In genomic region chr6:15253107-15254073, GRCh38 we compare ENCODE assay signal across 11 cellular contexts. TPM values are rescaled to one million over a fixed set of nuclear protein-coding genes. Genes with fewer than 3 reads are reported as not detected.
A peak's percentile ranks its signal among the peaks of the same experiment; 100 is the strongest.
DNase-seq lines count a peak whose midpoint lies in the region; ATAC-seq lines count a peak whose summit lies in the region.
"Had no signal": no experiment of that assay in that cellular context is flagged by ENCODE, and none has a peak within 500 bp of the region (broad histone marks: within the 10 kb centered on the region; RNA-seq: fewer than 3 reads in every experiment).

No MANE protein-coding gene starts in this region.

- H3K27ac Mint-ChIP-seq in CD8-positive, alpha-beta memory T cell, result peak overlapping the region; percentile 83 to 100 (median 92)
- H3K27ac Mint-ChIP-seq in activated T-helper 17 cell treated with anti-CD3 and anti-CD28 coated beads, Interleukin-2, amount 50 U/mL, for 72 hours, result peak overlapping the region; percentile 95
- H3K27ac Mint-ChIP-seq in natural killer cell treated with Interleukin-12 subunit alpha and Interleukin-12 subunit beta and Interleukin-15 and Interleukin-18, amount 100 ng/mL, for 72 hours, result peak overlapping the region; percentile 95 to 96

- H3K4me2 ChIP-seq in GM23248 (ENCODE audit: unreplicated experiment), result no peak overlapping the region

- peaks cover 26% of the 10 kb centered on the region for H3F3A ChIP-seq in GM23248 (ENCODE audit: insufficient read depth)

- H3K27me3 Mint-ChIP-seq in CD8-positive, alpha-beta memory T cell, result peaks cover 0 to 7% of the 10 kb centered on the region in 2 donors
- no peaks in the 10 kb centered on the region for H3K27me3 Mint-ChIP-seq in activated T-helper 17 cell treated with anti-CD3 and anti-CD28 coated beads, Interleukin-2, amount 50 U/mL, for 72 hours
- no peaks in the 10 kb centered on the region for H3K27me3 Mint-ChIP-seq in natural killer cell treated with Interleukin-12 subunit alpha and Interleukin-12 subunit beta and Interleukin-15 and Interleukin-18, amount 100 ng/mL, for 72 hours

- no peaks in the 10 kb centered on the region for H3K9me3 Mint-ChIP-seq in CD8-positive, alpha-beta memory T cell
- H3K9me3 Mint-ChIP-seq in activated T-helper 17 cell treated with anti-CD3 and anti-CD28 coated beads, Interleukin-2, amount 50 U/mL, for 72 hours, result no peaks in the 10 kb centered on the region
- H3K9me3 Mint-ChIP-seq in natural killer cell treated with Interleukin-12 subunit alpha and Interleukin-12 subunit beta and Interleukin-15 and Interleukin-18, amount 100 ng/mL, for 72 hours, result no peaks in the 10 kb centered on the region

- peaks cover 96% of the 10 kb centered on the region for H3K79me2 ChIP-seq in GM23248 (ENCODE audit: insufficient read depth)

- POLR2A ChIA-PET in CD8-positive, alpha-beta memory T cell (lab: Charles Lee), result no interaction called here

- 94 to 96% methylated on average over 17 of the region's 17 CpGs for WGBS in GM23248 (ENCODE audit: low coverage in 1 of 2, low lambda C conversion rate in 2 of 2, missing lambda C conversion rate in 2 of 2), 2 experiments

- H2AFZ ChIP-seq in GM23248, result no peak overlapping the region

- in situ Hi-C loops in GM23248 (cut with MboI), result no loop called here

- no peak for DNase-seq in CD8-positive, alpha-beta memory T cell
- no peak for DNase-seq in natural killer cell treated with Interleukin-12 subunit alpha and Interleukin-12 subunit beta and Interleukin-15 and Interleukin-18, amount 100 ng/mL, for 72 hours (ENCODE audit: low spot score)
- DNase-seq in GM23248, result no peak
- no peak for DNase-seq in NK-92 treated with Interleukin-12 subunit alpha and Interleukin-12 subunit beta, amount 100 ng/mL, for 24 hours (lab: John Stamatoyannopoulos, UW)
- DNase-seq in GM19238 (ENCODE audit: insufficient read length, low spot score), result no peak
- DNase-seq: activated gamma-delta T cell treated with Interleukin-2 at 50 U/mL for 16 hours, NCI-H748 treated with DMSO at 0.1 percent for 48 hours had no signal

- CTCF ChIA-PET in CD8-positive, alpha-beta memory T cell (lab: Charles Lee), result interaction anchor here (1.3 kb wide), 1 partner anchor 9 kb away, joined by 4 read pairs; no protein-coding TSS in a partner anchor

- H3K4me1 ChIP-seq in CD8-positive, alpha-beta memory T cell (ENCODE audit: insufficient read depth, low read length), result peaks cover 76% of the 10 kb centered on the region
- H3K4me1 ChIP-seq in GM23248 (ENCODE audit: insufficient read depth), result peaks cover 14% of the 10 kb centered on the region

- peaks cover 87 to 96% (median 93%) of the 10 kb centered on the region in 3 donors for H3K4me1 Mint-ChIP-seq in CD8-positive, alpha-beta memory T cell
- peaks cover 86% of the 10 kb centered on the region for H3K4me1 Mint-ChIP-seq in activated T-helper 17 cell treated with anti-CD3 and anti-CD28 coated beads, Interleukin-2, amount 50 U/mL, for 72 hours
- peaks cover 84 to 91% of the 10 kb centered on the region in 2 donors for H3K4me1 Mint-ChIP-seq in natural killer cell treated with Interleukin-12 subunit alpha and Interleukin-12 subunit beta and Interleukin-15 and Interleukin-18, amount 100 ng/mL, for 72 hours (ENCODE audit: low read depth in 2 of 2)

- no peaks in the 10 kb centered on the region for H3K36me3 ChIP-seq in CD8-positive, alpha-beta memory T cell (ENCODE audit: insufficient read depth, low read length)
- 0 out of 2 replicates have a peak, but pooled peaks cover 3% of the 10 kb centered on the region for H3K36me3 ChIP-seq in GM23248 (ENCODE audit: low read depth)

- H3K9ac ChIP-seq in GM23248, result no peak overlapping the region

- H4K20me1 ChIP-seq in GM23248 (ENCODE audit: insufficient read depth), result peaks cover 11% of the 10 kb centered on the region; the same call in 1 of the 2 replicates

- H3K4me3 ChIP-seq in CD8-positive, alpha-beta memory T cell (ENCODE audit: low read length), result no peak overlapping the region
- no peak overlapping the region for H3K4me3 ChIP-seq in GM23248
- H3K4me3 ChIP-seq: lung had no signal

- H3K36me3 Mint-ChIP-seq in CD8-positive, alpha-beta memory T cell, result peaks cover 0 to 4% (median 4%) of the 10 kb centered on the region in 3 donors
- H3K36me3 Mint-ChIP-seq in activated T-helper 17 cell treated with anti-CD3 and anti-CD28 coated beads, Interleukin-2, amount 50 U/mL, for 72 hours (ENCODE audit: low read depth), result peaks cover 99% of the 10 kb centered on the region
- peaks cover 11% of the 10 kb centered on the region for H3K36me3 Mint-ChIP-seq in natural killer cell treated with Interleukin-12 subunit alpha and Interleukin-12 subunit beta and Interleukin-15 and Interleukin-18, amount 100 ng/mL, for 72 hours

- no peaks in the 10 kb centered on the region for H3K9me3 ChIP-seq in CD8-positive, alpha-beta memory T cell (ENCODE audit: low read length)
- H3K9me3 ChIP-seq in GM23248 (ENCODE audit: low read depth), result no peaks in the 10 kb centered on the region

- no peaks in the 10 kb centered on the region for H3K27me3 ChIP-seq in CD8-positive, alpha-beta memory T cell (ENCODE audit: insufficient read depth, low read length, poor library complexity, severe bottlenecking)
- H3K27me3 ChIP-seq in GM23248 (replicated peaks; ENCODE audit: insufficient read depth), result no peaks in the 10 kb centered on the region

- peak; percentile 3 for ATAC-seq in HG02759 (IDR thresholded peaks at IDR 0.05; ENCODE audit: unreplicated experiment)
- peak; percentile 47 for ATAC-seq in activated T-helper 17 cell treated with anti-CD3 and anti-CD28 coated beads, Interleukin-2, amount 50 U/mL, for 72 hours (replicated peaks)
- ATAC-seq in natural killer cell treated with Interleukin-12 subunit alpha and Interleukin-12 subunit beta and Interleukin-15 and Interleukin-18, amount 100 ng/mL, for 72 hours, result no peak
- ATAC-seq in HG02973 (IDR thresholded peaks at IDR 0.05; ENCODE audit: unreplicated experiment), result no peak

- no peak overlapping the region for H3K27ac ChIP-seq in CD8-positive, alpha-beta memory T cell (ENCODE audit: low read depth, low read length)
- H3K27ac ChIP-seq in GM23248, result no peak overlapping the region

- peak overlapping the region; percentile 62 to 92 (median 83) for H3K4me3 Mint-ChIP-seq in CD8-positive, alpha-beta memory T cell
- H3K4me3 Mint-ChIP-seq in activated T-helper 17 cell treated with anti-CD3 and anti-CD28 coated beads, Interleukin-2, amount 50 U/mL, for 72 hours, result peak overlapping the region; percentile 96
- peak overlapping the region; percentile 83 for H3K4me3 Mint-ChIP-seq in natural killer cell treated with Interleukin-12 subunit alpha and Interleukin-12 subunit beta and Interleukin-15 and Interleukin-18, amount 100 ng/mL, for 72 hours

- no peaks in the 10 kb centered on the region for H3K9me2 ChIP-seq in GM23248 (ENCODE audit: insufficient read depth)

RNA-seq across cellular contexts. Expression of gene JARID2, which starts 7.5 kb away (rescaled TPM):
- 10 to 100 TPM; 25.0 to 25.5 TPM for total RNA-seq in CD8-positive, alpha-beta memory T cell
- 12.0 TPM for polyA plus RNA-seq in CD8-positive, alpha-beta memory T cell
- 10 to 100 TPM; 20.7 to 50.3 TPM for total RNA-seq in activated T-helper 17 cell treated with anti-CD3 and anti-CD28 coated beads, Interleukin-2, amount 50 U/mL, for 72 hours
- total RNA-seq in natural killer cell treated with Interleukin-12 subunit alpha and Interleukin-12 subunit beta and Interleukin-15 and Interleukin-18, amount 100 ng/mL, for 72 hours, result 10 to 100 TPM; 28.6 to 34.9 TPM
- total RNA-seq in GM23248 (2014; rRNA removed; shearing (Covaris generic)), result 9.1 and 9.3 TPM in 2 replicates
- 3.9 and 4.7 TPM in 2 replicates for polyA plus RNA-seq in GM23248 (2016; fragmentation: Nextera tagmentation; extraction: Ambion mirVana)

Comparison
In these comparisons a context has a peak if more than half of its experiments do, and no peak if none do; other contexts are left out.
1. ATAC-seq: peak in HG02759 (single experiment) and activated T-helper 17 cell treated with anti-CD3 and anti-CD28 coated beads, Interleukin-2, amount 50 U/mL, for 72 hours (single experiment); none in natural killer cell treated with Interleukin-12 subunit alpha and Interleukin-12 subunit beta and Interleukin-15 and Interleukin-18, amount 100 ng/mL, for 72 hours (0 of 2) and HG02973 (single experiment).
2. Peak in every context shown above with its lines, with median percentiles within 50 percentile points of each other: H3K27ac Mint-ChIP-seq and H3K4me3 Mint-ChIP-seq.